Comparison of ENCODE assay signal across 8 cellular contexts in genomic region chr1:241834733-241835377, GRCh38. TPM values are rescaled to one million over a fixed set of nuclear protein-coding genes. Genes with fewer than 3 reads are reported as not detected.
DNase-seq lines count a peak whose midpoint lies in the region; ATAC-seq, FAIRE-seq and TF ChIP-seq lines count a peak whose summit lies in the region.

No MANE protein-coding gene starts in this region.

- H3K4me1 ChIP-seq in Loucy (ENCODE audit: insufficient read depth, low read length, poor library complexity, severe bottlenecking) (no peaks in the 10 kb centered on the region), adipocyte (ENCODE audit: control insufficient read depth, insufficient read depth, low read length) (peaks cover 13% of the 10 kb centered on the region), left lung (no peaks in the 10 kb centered on the region)

- no peaks in the 10 kb centered on the region for H3K9me2 ChIP-seq in Loucy (replicated peaks; ENCODE audit: low read depth, low read length)

- no peak overlapping the region for H3K27ac ChIP-seq in left lung

- H4K20me1 ChIP-seq in Loucy (ENCODE audit: insufficient read depth, low read length, poor library complexity, severe bottlenecking): no peaks in the 10 kb centered on the region

- H3K9me3 ChIP-seq in Loucy (ENCODE audit: insufficient read depth, low read depth, low read length): no peaks in the 10 kb centered on the region
- H3K9me3 ChIP-seq in adipocyte (ENCODE audit: control insufficient read depth, low read length): no peaks in the 10 kb centered on the region
- no peaks in the 10 kb centered on the region for H3K9me3 ChIP-seq in left lung

- no peak overlapping the region for H2AFZ ChIP-seq in Loucy (ENCODE audit: low read length)

- no peaks in the 10 kb centered on the region for H3K27me3 ChIP-seq in Loucy (ENCODE audit: insufficient read depth, low read length, poor library complexity, severe bottlenecking)
- H3K27me3 ChIP-seq in adipocyte (replicated peaks; ENCODE audit: control insufficient read depth, insufficient read depth, low read length): no peaks in the 10 kb centered on the region
- H3K27me3 ChIP-seq in left lung: peaks cover 0 to 4% of the 10 kb centered on the region in 2 donors

- no peaks in the 10 kb centered on the region for H3F3A ChIP-seq in Loucy (ENCODE audit: low read depth)

- intact Hi-C loops in left lung (cut with DNase I): no loop called here

- H3K36me3 ChIP-seq in Loucy (ENCODE audit: insufficient read depth, low read length) (no peaks in the 10 kb centered on the region), adipocyte (ENCODE audit: control insufficient read depth, insufficient read depth, low read length, severe bottlenecking) (no peaks in the 10 kb centered on the region), left lung (no peaks in the 10 kb centered on the region)

- ATAC-seq in left lung (peak; percentile 59), HG03095 (IDR thresholded peaks at IDR 0.05; ENCODE audit: unreplicated experiment) (no peak), GM18858 (IDR thresholded peaks at IDR 0.05; ENCODE audit: unreplicated experiment) (no peak)

- no peak overlapping the region for H3K4me2 ChIP-seq in Loucy (ENCODE audit: low read depth, low read length, poor library complexity, severe bottlenecking)

- TF ChIP-seq POLR2A in GM12892 (IDR thresholded peaks at IDR 0.05; ENCODE audit: low read depth, low read length): no peak

- H3K79me2 ChIP-seq in Loucy (ENCODE audit: insufficient read depth, low read length): no peaks in the 10 kb centered on the region

- H3K9ac ChIP-seq in Loucy (ENCODE audit: low read depth, low read length, poor library complexity, severe bottlenecking): no peak overlapping the region
- H3K9ac ChIP-seq in adipocyte (ENCODE audit: low read length): no peak overlapping the region

- FAIRE-seq in GM12892 (lab: Jason Lieb, UNC): no peak

- peak; percentile 60 for TF ChIP-seq CTCF in Loucy (conservative IDR thresholded peaks at IDR 0.05; ENCODE audit: low read length)
- TF ChIP-seq CTCF in left lung (IDR thresholded peaks at IDR 0.05): peak in 1 of 2 donors; percentile 43

- no peak overlapping the region for H3K4me3 ChIP-seq in Loucy (ENCODE audit: low read length, poor library complexity, severe bottlenecking)
- no peak overlapping the region for H3K4me3 ChIP-seq in adipocyte (ENCODE audit: low read length)
- no peak overlapping the region for H3K4me3 ChIP-seq in left lung

- peak; percentile 31 for DNase-seq in Daoy (ENCODE audit: low read depth)
- DNase-seq in adipocyte (ENCODE audit: low read depth): peak; percentile 85
- no peak for DNase-seq in left lung
- DNase-seq in GM12892 (ENCODE audit: insufficient read length): no peak
- no peak for DNase-seq in NCI-H2029 (lab: John Stamatoyannopoulos, UW)

RNA-seq across cellular contexts. Expression of gene EXO1, which starts 13.1 kb away (rescaled TPM):
- total RNA-seq in Daoy (2014; rRNA removed; shearing (Covaris generic)): 54.2 and 67.1 TPM in 2 replicates
- total RNA-seq in left lung: 1 to 10 TPM; 4.0 to 5.6 TPM
- polyA plus RNA-seq in GM12892 (2012; ENCODE audit: missing spikeins): 20.5 TPM

Comparison
In these comparisons a context has a peak if more than half of its experiments do, and no peak if none do; other contexts are left out.
1. DNase-seq: peak in Daoy (single experiment) and adipocyte (single experiment); none in left lung (0 of 2), GM12892 (single experiment) and NCI-H2029 (single experiment).